24 cellular contexts compared by ENCODE assay signal in genomic region chrX:114798902-114799301, GRCh38.
DNase-seq lines count a peak whose midpoint lies in the region; ATAC-seq and TF ChIP-seq lines count a peak whose summit lies in the region.
"Had no signal": no experiment of that assay in that cellular context is flagged by ENCODE, and none has a peak within 500 bp of the region (broad histone marks: within the 10 kb centered on the region; RNA-seq: fewer than 3 reads in every experiment).

No MANE protein-coding gene starts in this region.

- H3K9me3 ChIP-seq in A673 (ENCODE audit: low read depth, low read length, poor library complexity, severe bottlenecking) (no peaks in the 10 kb centered on the region), adipocyte (ENCODE audit: control insufficient read depth, low read length) (peaks cover 12% of the 10 kb centered on the region), endodermal cell (ENCODE audit: control insufficient read depth, low read length) (no peaks in the 10 kb centered on the region)
- H3K9me3 ChIP-seq: tibial nerve had no signal

- intact Hi-C loops in A673 (cut with micrococcal nuclease; ENCODE audit: unreplicated experiment) = no loop called here

- H3K9me3 Mint-ChIP-seq in endodermal cell = peaks cover 4% of the 10 kb centered on the region
- H3K9me3 Mint-ChIP-seq: activated CD4-positive, alpha-beta T cell treated with anti-CD3 and anti-CD28 coated beads, Interleukin-2, amount 10 ng/mL, durations not matched to agents 24 days and 14 days; CD4-positive, alpha-beta T cell; neural crest cell; stimulated activated memory B cell treated with anti-CD40 and anti-IgM and Interleukin-4, amounts not matched to agents 10 μg/mL and 1 μg/mL and 100 μg/mL, for 72 hours had no signal

- no peak overlapping the region for H3K27ac Mint-ChIP-seq in endodermal cell
- H3K27ac Mint-ChIP-seq: activated CD4-positive, alpha-beta T cell treated with anti-CD3 and anti-CD28 coated beads, Interleukin-2, amount 10 ng/mL, durations not matched to agents 24 days and 14 days; CD4-positive, alpha-beta T cell; GM23338; progenitor cell of endocrine pancreas; stimulated activated memory B cell treated with anti-CD40 and anti-IgM and Interleukin-4, amounts not matched to agents 10 μg/mL and 1 μg/mL and 100 μg/mL, for 72 hours had no signal

- no peaks in the 10 kb centered on the region for H3K4me1 Mint-ChIP-seq in endodermal cell
- H3K4me1 Mint-ChIP-seq: activated CD4-positive, alpha-beta T cell treated with anti-CD3 and anti-CD28 coated beads, Interleukin-2, amount 10 ng/mL, durations not matched to agents 24 days and 14 days; GM23338; neural crest cell; stimulated activated memory B cell treated with anti-CD40 and anti-IgM and Interleukin-4, amounts not matched to agents 10 μg/mL and 1 μg/mL and 100 μg/mL, for 72 hours had no signal

- H3K36me3 ChIP-seq in A673 (ENCODE audit: insufficient read depth, low read length, poor library complexity, severe bottlenecking) (no peaks in the 10 kb centered on the region), adipocyte (ENCODE audit: control insufficient read depth, insufficient read depth, low read length, severe bottlenecking) (no peaks in the 10 kb centered on the region), endodermal cell (ENCODE audit: control insufficient read depth, insufficient read depth, low read length) (no peaks in the 10 kb centered on the region)
- H3K36me3 ChIP-seq: tibial nerve had no signal

- no peak overlapping the region for H3K9ac ChIP-seq in adipocyte (ENCODE audit: low read length)
- no peak overlapping the region for H3K9ac ChIP-seq in endodermal cell (ENCODE audit: extremely low read depth, low read length, poor library complexity, severe bottlenecking)

- no peak for TF ChIP-seq CTCF in A673 (conservative IDR thresholded peaks at IDR 0.05; ENCODE audit: low read depth, low read length)
- no peak for TF ChIP-seq CTCF in foreskin fibroblast (IDR thresholded peaks at IDR 0.05; ENCODE audit: low read depth, low read length)
- no peak for TF ChIP-seq CTCF in endodermal cell (conservative IDR thresholded peaks at IDR 0.05)

- CTCF ChIA-PET in A673 (lab: Charles Lee) = no interaction called here

- BruUV-seq in A673 (replicated peaks; lab: Mats Ljungman, UMichigan) = no TSS peak

- H3K27ac ChIP-seq in A673 (ENCODE audit: low read depth, low read length, poor library complexity, severe bottlenecking) (no peak overlapping the region), endodermal cell (ENCODE audit: low read depth, low read length) (no peak overlapping the region)
- H3K27ac ChIP-seq: foreskin keratinocyte, tibial nerve had no signal

- no peak for ATAC-seq in HG03045 (IDR thresholded peaks at IDR 0.05; ENCODE audit: unreplicated experiment)
- ATAC-seq: foreskin keratinocyte; GM23338; stimulated activated memory B cell treated with anti-CD40 and anti-IgM and Interleukin-4, amounts not matched to agents 10 μg/mL and 1 μg/mL and 100 μg/mL, for 72 hours had no signal

- POLR2A ChIA-PET in A673 (lab: Charles Lee; ENCODE audit: low non-redundant PET) = no interaction called here

- no peaks in the 10 kb centered on the region for H3K36me3 Mint-ChIP-seq in endodermal cell (ENCODE audit: low read depth)
- H3K36me3 Mint-ChIP-seq: stimulated activated memory B cell treated with anti-CD40 and anti-IgM and Interleukin-4, amounts not matched to agents 10 μg/mL and 1 μg/mL and 100 μg/mL, for 72 hours had no signal

- WGBS in endodermal cell (ENCODE audit: insufficient coverage in 1 of 2, insufficient read length in 1 of 2), 2 experiments = 100% methylated on average over 1 of the region's 2 CpGs; no CpG with 5 or more reads in 1 of the 2 experiments

- H3K4me3 ChIP-seq in A673 (ENCODE audit: low read depth, low read length, poor library complexity, severe bottlenecking) = no peak overlapping the region
- H3K4me3 ChIP-seq in adipocyte (ENCODE audit: low read length) = no peak overlapping the region
- no peak overlapping the region for H3K4me3 ChIP-seq in foreskin fibroblast (ENCODE audit: low read depth in 1 of 2, low read length in 2 of 2)
- no peak overlapping the region for H3K4me3 ChIP-seq in endodermal cell (ENCODE audit: low read length)
- H3K4me3 ChIP-seq: GM23338, tibial nerve had no signal

- no peaks in the 10 kb centered on the region for H3K27me3 ChIP-seq in A673 (replicated peaks; ENCODE audit: insufficient read depth, low read depth, low read length, poor library complexity)
- H3K27me3 ChIP-seq in adipocyte (replicated peaks; ENCODE audit: control insufficient read depth, insufficient read depth, low read length) = peaks cover 9% of the 10 kb centered on the region
- no peaks in the 10 kb centered on the region for H3K27me3 ChIP-seq in endodermal cell (ENCODE audit: control insufficient read depth, insufficient read depth, low read length, poor library complexity, severe bottlenecking)
- H3K27me3 ChIP-seq: foreskin keratinocyte, tibial nerve had no signal

- no peak overlapping the region for H3K4me3 Mint-ChIP-seq in endodermal cell
- H3K4me3 Mint-ChIP-seq: activated CD4-positive, alpha-beta T cell treated with anti-CD3 and anti-CD28 coated beads, Interleukin-2, amount 10 ng/mL, durations not matched to agents 24 days and 14 days; CD4-positive, alpha-beta T cell; GM23338; neural crest cell; stimulated activated memory B cell treated with anti-CD40 and anti-IgM and Interleukin-4, amounts not matched to agents 10 μg/mL and 1 μg/mL and 100 μg/mL, for 72 hours had no signal

- DNase-seq in A673 (ENCODE audit: low spot score) (peak; percentile 0), HS-5 (ENCODE audit: low read depth) (peak; percentile 13), adipocyte (ENCODE audit: low read depth) (peak; percentile 49), foreskin fibroblast (peak; percentile 10 to 38), endodermal cell (no peak), NCI-H128 (lab: John Stamatoyannopoulos, UW; ENCODE audit: unreplicated experiment) (no peak)
- DNase-seq in stimulated activated CD4-positive, alpha-beta T cell treated with anti-CD3 and anti-CD28 coated beads, Interleukin-15, amount 100 ng/mL, for 24 hours = no peak
- DNase-seq: activated CD4-positive, alpha-beta T cell treated with anti-CD3 and anti-CD28 coated beads, Interleukin-2, amount 10 ng/mL, durations not matched to agents 24 days and 14 days; CD4-positive, alpha-beta T cell; DND-41; effector memory CD4-positive, alpha-beta T cell; foreskin keratinocyte; KG1; midbrain; NCI-H1417; NCI-H2171 treated with DMSO at 0.1 percent for 48 hours; NCI-H748 treated with DMSO at 0.1 percent for 48 hours; OCI-M1 had no signal

- H3K4me1 ChIP-seq in A673 (ENCODE audit: insufficient read depth, low read length, poor library complexity, severe bottlenecking) = no peaks in the 10 kb centered on the region
- H3K4me1 ChIP-seq in adipocyte (ENCODE audit: control insufficient read depth, insufficient read depth, low read length) = peaks cover 16% of the 10 kb centered on the region
- H3K4me1 ChIP-seq in endodermal cell (ENCODE audit: control insufficient read depth, insufficient read depth, low read length) = no peaks in the 10 kb centered on the region
- H3K4me1 ChIP-seq: foreskin keratinocyte, tibial nerve had no signal

- H3K27me3 Mint-ChIP-seq in endodermal cell (ENCODE audit: insufficient read depth) = no peaks in the 10 kb centered on the region
- H3K27me3 Mint-ChIP-seq: activated CD4-positive, alpha-beta T cell treated with anti-CD3 and anti-CD28 coated beads, Interleukin-2, amount 10 ng/mL, durations not matched to agents 24 days and 14 days; CD4-positive, alpha-beta T cell; progenitor cell of endocrine pancreas; stimulated activated memory B cell treated with anti-CD40 and anti-IgM and Interleukin-4, amounts not matched to agents 10 μg/mL and 1 μg/mL and 100 μg/mL, for 72 hours had no signal

Comparison
In these comparisons a context has a peak if more than half of its experiments do, and no peak if none do; other contexts are left out.
1. DNase-seq: peak in A673 (single experiment), HS-5 (single experiment), adipocyte (single experiment) and foreskin fibroblast (2 of 2); none in endodermal cell (single experiment), stimulated activated CD4-positive, alpha-beta T cell treated with anti-CD3 and anti-CD28 coated beads, Interleukin-15, amount 100 ng/mL, for 24 hours (single experiment) and NCI-H128 (single experiment).